ENCODE assay signal across 17 cellular contexts in the genomic region with DNA sequence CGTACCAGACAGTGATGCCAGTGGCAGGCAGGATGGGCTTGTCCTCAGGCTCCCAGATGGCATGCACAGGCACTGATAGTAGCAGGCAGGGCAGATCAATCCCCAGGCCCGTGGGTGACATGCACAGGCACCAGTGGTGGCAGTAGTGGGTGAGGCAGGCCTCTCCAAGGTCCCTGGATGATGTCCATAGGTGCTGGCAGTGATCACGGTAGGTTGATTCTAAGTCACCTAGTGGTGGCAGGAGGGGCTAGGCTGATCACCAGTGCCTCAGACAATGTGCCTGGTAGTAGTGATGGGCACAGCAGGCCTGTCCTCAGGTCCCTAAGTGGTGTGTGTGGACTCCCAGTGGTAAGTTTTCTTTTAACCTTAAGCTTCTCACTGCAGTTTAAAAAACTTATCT. TPM values are rescaled to one million over a fixed set of nuclear protein-coding genes. Genes with fewer than 3 reads are reported as not detected.
DNase-seq lines count a peak whose midpoint lies in the region; ATAC-seq and TF ChIP-seq lines count a peak whose summit lies in the region.
"Had no signal": no experiment of that assay in that cellular context is flagged by ENCODE, and none has a peak within 500 bp of the region (broad histone marks: within the 10 kb centered on the region; RNA-seq: fewer than 3 reads in every experiment).

No MANE protein-coding gene starts in this region.

- peaks cover 16% of the 10 kb centered on the region for H3K79me2 ChIP-seq in HCT116 (ENCODE audit: insufficient read depth, low read length)

- H3K36me3 ChIP-seq in BE2C (peaks cover 4% of the 10 kb centered on the region; the same call in 1 of the 2 replicates), HCT116 (ENCODE audit: control insufficient read depth in 1 of 2, insufficient read depth in 2 of 2, low read length in 2 of 2) (no peaks in the 10 kb centered on the region)

- RAD21 ChIA-PET in HCT116 (lab: Charles Lee; ENCODE audit: low non-redundant PET in 1 of 2, low total read pairs in 2 of 2, uncharacterized antibody in 2 of 2, unreplicated experiment in 2 of 2), result no interaction called here

- no TSS peak for BruUV-seq in HCT116 (replicated peaks; lab: Mats Ljungman, UMichigan)

- H3K9ac ChIP-seq in HCT116 (ENCODE audit: low read length), result no peak overlapping the region
- H3K9ac ChIP-seq: BLaER1 had no signal

- H3K4me1 ChIP-seq in BE2C (no peaks in the 10 kb centered on the region), HCT116 (ENCODE audit: control insufficient read depth in 1 of 2, insufficient read depth in 2 of 2, low read length in 2 of 2) (no peaks in the 10 kb centered on the region)
- H3K4me1 ChIP-seq: A549, BLaER1 had no signal

- H3K27me3 Mint-ChIP-seq in WTC11 (ENCODE audit: low read depth), result no peaks in the 10 kb centered on the region
- H3K27me3 Mint-ChIP-seq in activated T-cell treated with anti-CD3 and anti-CD28 coated beads, Interleukin-2, amount 50 U/mL, for 4 hours (ENCODE audit: low read depth), result no peaks in the 10 kb centered on the region

- CTCF ChIA-PET in HCT116 (lab: Charles Lee) (no interaction called here), WTC11 (lab: Charles Lee) (interaction anchor here (1.0 to 1.1 kb wide), 2 partner anchors 22 to 32 kb away, joined by 3 to 4 read pairs; no protein-coding TSS in a partner anchor)

- no peaks in the 10 kb centered on the region for H3K9me3 ChIP-seq in BE2C
- no peaks in the 10 kb centered on the region; a peak in 1 of 4 replicates for H3K9me3 ChIP-seq in HCT116 (ENCODE audit: control insufficient read depth in 1 of 2, insufficient read depth in 1 of 2, low read depth in 1 of 2, low read length in 2 of 2)

- H3K9me3 Mint-ChIP-seq in WTC11, result 0 out of 2 replicates have a peak, but pooled peaks cover 6% of the 10 kb centered on the region
- H3K9me3 Mint-ChIP-seq in activated T-cell treated with anti-CD3 and anti-CD28 coated beads, Interleukin-2, amount 50 U/mL, for 4 hours, result peaks cover 31% of the 10 kb centered on the region

- no peak for DNase-seq in BE2C
- peak; percentile 8 for DNase-seq in HCT116 (ENCODE audit: low read depth, low spot score)
- DNase-seq in WTC11 (ENCODE audit: low spot score), result no peak
- no peak for DNase-seq in left lobe of liver (ENCODE audit: low spot score)
- no peak for DNase-seq in activated T-cell treated with anti-CD3 and anti-CD28 coated beads, Interleukin-2, amount 50 U/mL, for 4 hours
- no peak for DNase-seq in RPMI8226
- DNase-seq: AML-193; CD8-positive, alpha-beta T cell; COR-L47; GOT3; H9; KG1 had no signal

- H3K27ac ChIP-seq in HCT116 (ENCODE audit: low read depth, low read length), result no peak overlapping the region
- H3K27ac ChIP-seq: 22Rv1, A549, BLaER1 had no signal

- no peaks in the 10 kb centered on the region for H3K9me2 ChIP-seq in HCT116 (ENCODE audit: insufficient read depth)

- no peak for TF ChIP-seq RAD21 in HCT116 (IDR thresholded peaks at IDR 0.05; ENCODE audit: low read depth)

- intact Hi-C loops in HCT116 (cut with micrococcal nuclease), result no loop called here

- no peak overlapping the region for H3K4me3 Mint-ChIP-seq in WTC11
- no peak overlapping the region for H3K4me3 Mint-ChIP-seq in activated T-cell treated with anti-CD3 and anti-CD28 coated beads, Interleukin-2, amount 50 U/mL, for 4 hours
- H3K4me3 Mint-ChIP-seq: CD8-positive, alpha-beta T cell; H9 had no signal

- no peak overlapping the region for H3K4me2 ChIP-seq in HCT116 (ENCODE audit: low read length)
- H3K4me2 ChIP-seq: A549, BLaER1 had no signal

- no peak overlapping the region for H3K4me3 ChIP-seq in BE2C (ENCODE audit: low read depth, low read length)
- no peak overlapping the region for H3K4me3 ChIP-seq in HCT116 (replicated peaks in 1 of 2; ENCODE audit: low read depth in 1 of 2, low read length in 2 of 2)
- H3K4me3 ChIP-seq: A549, BLaER1 had no signal

- peaks cover 8% of the 10 kb centered on the region for H3K36me3 Mint-ChIP-seq in WTC11
- H3K36me3 Mint-ChIP-seq in activated T-cell treated with anti-CD3 and anti-CD28 coated beads, Interleukin-2, amount 50 U/mL, for 4 hours (ENCODE audit: insufficient read depth), result peaks cover 72% of the 10 kb centered on the region

- TF ChIP-seq CTCF in BE2C (IDR thresholded peaks at IDR 0.05; ENCODE audit: low read depth, low read length) (0 out of 2 replicates have a peak, but pooled peaks have one; percentile 2), HCT116 (IDR thresholded peaks at IDR 0.05 in 2 of 3, conservative IDR thresholded peaks at IDR 0.05 in 1 of 3; ENCODE audit: borderline replicate concordance in 1 of 3, insufficient read depth in 1 of 3, low read depth in 2 of 3, low read length in 2 of 3) (0 out of 6 replicates have a peak, but pooled peaks of 1 of the 3 experiments have one; percentile 10), WTC11 (IDR thresholded peaks at IDR 0.05) (no peak)

- no peak overlapping the region for H2AFZ ChIP-seq in HCT116 (ENCODE audit: low read depth, low read length, poor library complexity, severe bottlenecking)

- no peaks in the 10 kb centered on the region for H4K20me1 ChIP-seq in HCT116 (ENCODE audit: insufficient read depth)

- no peak overlapping the region for H3K27ac Mint-ChIP-seq in WTC11
- H3K27ac Mint-ChIP-seq: CD8-positive, alpha-beta T cell; H9 had no signal

- H3K27me3 ChIP-seq in BE2C (no peaks in the 10 kb centered on the region), HCT116 (ENCODE audit: insufficient read depth, low read length) (no peaks in the 10 kb centered on the region)
- H3K27me3 ChIP-seq: BLaER1 had no signal

- peaks cover 7% of the 10 kb centered on the region for H3K4me1 Mint-ChIP-seq in WTC11
- H3K4me1 Mint-ChIP-seq in activated T-cell treated with anti-CD3 and anti-CD28 coated beads, Interleukin-2, amount 50 U/mL, for 4 hours (ENCODE audit: low read depth), result peaks cover 18% of the 10 kb centered on the region

- ATAC-seq in HCT116, result peak; percentile 93
- peak; percentile 39; the same call in 1 of the 2 replicates for ATAC-seq in WTC11
- peak; percentile 40 for ATAC-seq in left lobe of liver
- ATAC-seq in HG03442 (IDR thresholded peaks at IDR 0.05; ENCODE audit: unreplicated experiment), result no peak
- no peak for ATAC-seq in HG03521 (IDR thresholded peaks at IDR 0.05; ENCODE audit: unreplicated experiment)
- no peak for ATAC-seq in activated T-cell treated with anti-CD3 and anti-CD28 coated beads, Interleukin-2, amount 50 U/mL, for 4 hours
- ATAC-seq: A549; CD8-positive, alpha-beta T cell had no signal

- POLR2A ChIA-PET in HCT116 (lab: Charles Lee) (no interaction called here), WTC11 (lab: Charles Lee) (no interaction called here)

- TF ChIP-seq POLR2A in HCT116 (IDR thresholded peaks at IDR 0.05; ENCODE audit: borderline replicate concordance, extremely low read depth, insufficient read depth, insufficient read length), result no peak

TF ChIP-seq in HCT116, 20 proteins besides CTCF, POLR2A, EP300 and RAD21 (continues in another document):
- TF ChIP-seq, protein P1, sequence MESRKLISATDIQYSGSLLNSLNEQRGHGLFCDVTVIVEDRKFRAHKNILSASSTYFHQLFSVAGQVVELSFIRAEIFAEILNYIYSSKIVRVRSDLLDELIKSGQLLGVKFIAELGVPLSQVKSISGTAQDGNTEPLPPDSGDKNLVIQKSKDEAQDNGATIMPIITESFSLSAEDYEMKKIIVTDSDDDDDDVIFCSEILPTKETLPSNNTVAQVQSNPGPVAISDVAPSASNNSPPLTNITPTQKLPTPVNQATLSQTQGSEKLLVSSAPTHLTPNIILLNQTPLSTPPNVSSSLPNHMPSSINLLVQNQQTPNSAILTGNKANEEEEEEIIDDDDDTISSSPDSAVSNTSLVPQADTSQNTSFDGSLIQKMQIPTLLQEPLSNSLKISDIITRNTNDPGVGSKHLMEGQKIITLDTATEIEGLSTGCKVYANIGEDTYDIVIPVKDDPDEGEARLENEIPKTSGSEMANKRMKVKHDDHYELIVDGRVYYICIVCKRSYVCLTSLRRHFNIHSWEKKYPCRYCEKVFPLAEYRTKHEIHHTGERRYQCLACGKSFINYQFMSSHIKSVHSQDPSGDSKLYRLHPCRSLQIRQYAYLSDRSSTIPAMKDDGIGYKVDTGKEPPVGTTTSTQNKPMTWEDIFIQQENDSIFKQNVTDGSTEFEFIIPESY (IDR thresholded peaks at IDR 0.05; ENCODE audit: extremely low read depth, insufficient replicate concordance, low read length), result no peak
- no peak for TF ChIP-seq CBX3 (IDR thresholded peaks at IDR 0.05; ENCODE audit: low read depth)
- no peak for TF ChIP-seq POLR2AphosphoS5 (IDR thresholded peaks at IDR 0.05; ENCODE audit: low read depth, low read length)
- no peak for TF ChIP-seq FOSL1 (IDR thresholded peaks at IDR 0.05; ENCODE audit: low read depth)

TF ChIP-seq in WTC11, 78 proteins besides CTCF, POLR2A, EP300 and RAD21 (continues in another document):
- no peak for TF ChIP-seq SMAD4 (CRISPR knock-in tag; IDR thresholded peaks at IDR 0.05)
- TF ChIP-seq, protein P2, sequence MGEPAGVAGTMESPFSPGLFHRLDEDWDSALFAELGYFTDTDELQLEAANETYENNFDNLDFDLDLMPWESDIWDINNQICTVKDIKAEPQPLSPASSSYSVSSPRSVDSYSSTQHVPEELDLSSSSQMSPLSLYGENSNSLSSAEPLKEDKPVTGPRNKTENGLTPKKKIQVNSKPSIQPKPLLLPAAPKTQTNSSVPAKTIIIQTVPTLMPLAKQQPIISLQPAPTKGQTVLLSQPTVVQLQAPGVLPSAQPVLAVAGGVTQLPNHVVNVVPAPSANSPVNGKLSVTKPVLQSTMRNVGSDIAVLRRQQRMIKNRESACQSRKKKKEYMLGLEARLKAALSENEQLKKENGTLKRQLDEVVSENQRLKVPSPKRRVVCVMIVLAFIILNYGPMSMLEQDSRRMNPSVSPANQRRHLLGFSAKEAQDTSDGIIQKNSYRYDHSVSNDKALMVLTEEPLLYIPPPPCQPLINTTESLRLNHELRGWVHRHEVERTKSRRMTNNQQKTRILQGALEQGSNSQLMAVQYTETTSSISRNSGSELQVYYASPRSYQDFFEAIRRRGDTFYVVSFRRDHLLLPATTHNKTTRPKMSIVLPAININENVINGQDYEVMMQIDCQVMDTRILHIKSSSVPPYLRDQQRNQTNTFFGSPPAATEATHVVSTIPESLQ (CRISPR knock-in tag; IDR thresholded peaks at IDR 0.05), result no peak

RNA-seq across cellular contexts. Expression of a gene that starts 19.6 kb away (rescaled TPM):
- 29.2 TPM for polyA plus RNA-seq in BE2C (2012; ENCODE audit: insufficient read depth, insufficient read length, low read depth)
- 19.1 TPM for total RNA-seq in HCT116 (2021; ENCODE audit: unreplicated experiment)
- 11.7 and 12.0 TPM in 2 replicates for polyA plus RNA-seq in HCT116 (2012)
- 23.9 to 28.0 TPM (median 24.9 TPM) in 3 replicates for total RNA-seq in WTC11 (2021)
- total RNA-seq in left lobe of liver, result 9.6 TPM
- total RNA-seq in activated T-cell treated with anti-CD3 and anti-CD28 coated beads, Interleukin-2, amount 50 U/mL, for 4 hours, result 10 to 100 TPM; 15.6 to 18.3 (median 17.6) TPM

RNA-seq across cellular contexts. Expression of a gene that starts 19.7 kb away (rescaled TPM):
- 120 TPM for polyA plus RNA-seq in BE2C (2012; ENCODE audit: insufficient read depth, insufficient read length, low read depth)
- 35.7 TPM for total RNA-seq in HCT116 (2021; ENCODE audit: unreplicated experiment)
- 26.6 and 26.7 TPM in 2 replicates for polyA plus RNA-seq in HCT116 (2012)
- total RNA-seq in WTC11 (2021), result 28.8 to 29.7 TPM (median 29.6 TPM) in 3 replicates
- total RNA-seq in left lobe of liver, result 25.4 TPM
- total RNA-seq in activated T-cell treated with anti-CD3 and anti-CD28 coated beads, Interleukin-2, amount 50 U/mL, for 4 hours, result 10 to 100 TPM; 44.1 to 47.6 (median 47.1) TPM

Comparison
In these comparisons a context has a peak if more than half of its experiments do, and no peak if none do; other contexts are left out.
1. ATAC-seq: peak in HCT116 (single experiment), WTC11 (single experiment) and left lobe of liver (single experiment); none in HG03442 (single experiment), HG03521 (single experiment) and activated T-cell treated with anti-CD3 and anti-CD28 coated beads, Interleukin-2, amount 50 U/mL, for 4 hours (0 of 2).